ENCODE assay signal across 8 cellular contexts in the genomic region with DNA sequence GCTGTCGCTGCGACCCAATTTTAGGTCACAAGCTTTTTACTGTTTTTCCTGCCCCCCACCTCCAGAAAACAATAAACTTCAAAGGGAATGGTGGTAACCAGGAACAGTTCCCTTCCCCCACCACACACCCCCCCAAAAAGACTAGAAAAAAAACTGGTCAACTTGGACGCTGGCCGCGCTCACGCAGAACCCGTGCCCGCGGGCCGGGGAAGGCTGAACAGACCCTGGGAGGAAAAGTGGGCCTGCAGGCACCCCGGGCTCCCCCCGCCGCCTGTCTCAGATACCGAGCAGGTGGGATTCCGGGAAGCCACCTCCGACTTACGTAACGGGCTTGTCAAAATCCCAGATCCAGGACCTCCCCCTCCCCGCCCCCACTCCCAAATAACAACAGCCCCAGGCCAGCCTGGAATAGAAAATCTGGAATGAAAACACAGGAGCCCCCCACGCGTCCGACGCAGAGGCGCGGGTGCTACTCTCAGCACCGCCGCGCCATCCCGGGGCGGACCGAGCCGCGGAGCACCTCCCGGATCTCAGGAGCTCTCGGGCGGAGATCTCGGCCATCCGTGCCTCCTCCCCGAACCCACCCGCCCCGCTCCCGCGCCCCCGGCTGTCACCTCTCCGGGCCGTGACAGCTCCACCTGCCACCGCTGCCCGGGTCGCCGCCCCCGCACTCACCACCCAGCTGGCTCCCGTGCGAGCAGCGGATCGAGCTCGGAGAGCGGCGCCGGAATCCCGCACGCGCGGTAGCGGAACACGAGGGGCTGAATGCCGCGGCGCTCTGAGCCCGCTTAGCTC. TPM values are rescaled to one million over a fixed set of nuclear protein-coding genes. Genes with fewer than 3 reads are reported as not detected.
A peak's percentile ranks its signal among the peaks of the same experiment; 100 is the strongest.
DNase-seq lines count a peak whose midpoint lies in the region; ATAC-seq and TF ChIP-seq lines count a peak whose summit lies in the region.

No MANE protein-coding gene starts in this region.

- no peaks in the 10 kb centered on the region for H3K27me3 ChIP-seq in OCI-LY3 (ENCODE audit: low read depth, low read length)
- no peaks in the 10 kb centered on the region for H3K27me3 ChIP-seq in neutrophil
- no peaks in the 10 kb centered on the region for H3K27me3 ChIP-seq in upper lobe of right lung

- peak overlapping the region; percentile 76 for H3K4me2 ChIP-seq in OCI-LY3 (ENCODE audit: low read length)

- H3K4me1 ChIP-seq in OCI-LY3 (ENCODE audit: low read length) = peaks cover 63% of the 10 kb centered on the region
- peaks cover 47 to 50% of the 10 kb centered on the region in 2 experiments for H3K4me1 ChIP-seq in neutrophil (ENCODE audit: control insufficient read depth in 1 of 2, insufficient read depth in 1 of 2, low read depth in 1 of 2, low read length in 1 of 2)
- peaks cover 28% of the 10 kb centered on the region for H3K4me1 ChIP-seq in upper lobe of right lung

- H3K36me3 ChIP-seq in OCI-LY3 (replicated peaks; ENCODE audit: low read depth, low read length) (no peaks in the 10 kb centered on the region), neutrophil (no peaks in the 10 kb centered on the region), upper lobe of right lung (no peaks in the 10 kb centered on the region)

- H3K4me3 ChIP-seq in OCI-LY3 (ENCODE audit: low read length) (peak overlapping the region; percentile 93), neutrophil (ENCODE audit: low read depth in 1 of 2, low read length in 1 of 2) (peak overlapping the region; percentile 86 to 99), upper lobe of right lung (peak overlapping the region; percentile 77)

- peak overlapping the region; percentile 10; the same call in 1 of the 2 replicates for H2AFZ ChIP-seq in OCI-LY3 (ENCODE audit: low read depth, low read length)

- TF ChIP-seq CTCF in OCI-LY3 (IDR thresholded peaks at IDR 0.05; ENCODE audit: low read depth, low read length) (no peak), neutrophil (IDR thresholded peaks at IDR 0.05) (no peak), upper lobe of right lung (IDR thresholded peaks at IDR 0.05) (no peak)

- ATAC-seq in HG02588 (IDR thresholded peaks at IDR 0.05; ENCODE audit: unreplicated experiment) = peak; percentile 3
- peak; percentile 53 for ATAC-seq in upper lobe of right lung
- no peak for ATAC-seq in GM21529 (IDR thresholded peaks at IDR 0.05; ENCODE audit: unreplicated experiment)

- DNase-seq in DMS114 treated with DMSO at 0.1 percent for 48 hours (lab: John Stamatoyannopoulos, UW; ENCODE audit: unreplicated experiment) = peak; percentile 64
- DNase-seq in activated naive CD4-positive, alpha-beta T cell treated with Interleukin-2 at 50 U/mL for 16 hours = peak; percentile 56
- peak; percentile 51 for DNase-seq in germinal center (ENCODE audit: low spot score)
- DNase-seq in upper lobe of right lung = peak; percentile 81

- peaks cover 61% of the 10 kb centered on the region for H3K79me2 ChIP-seq in OCI-LY3 (ENCODE audit: low read length)

- H3K27ac ChIP-seq in OCI-LY3 (ENCODE audit: low read length) (peak overlapping the region; percentile 82), neutrophil (peak overlapping the region; percentile 94), upper lobe of right lung (peak overlapping the region; percentile 97)

- intact Hi-C loops in upper lobe of right lung (cut with DNase I) = no loop called here

- H3K9me3 ChIP-seq in OCI-LY3 (ENCODE audit: insufficient read depth, low read length) (no peaks in the 10 kb centered on the region), neutrophil (no peaks in the 10 kb centered on the region), upper lobe of right lung (no peaks in the 10 kb centered on the region)

- peaks cover 29% of the 10 kb centered on the region for H4K20me1 ChIP-seq in OCI-LY3 (ENCODE audit: insufficient read depth, low read length)

- H3K9ac ChIP-seq in OCI-LY3 (ENCODE audit: low read length) = peak overlapping the region; percentile 86

RNA-seq across cellular contexts. Expression of gene DENND4A, which starts 0.6 kb away (rescaled TPM):
- total RNA-seq in upper lobe of right lung = 32.5 TPM
